Comparison of ENCODE assay signal across 17 cellular contexts in the genomic region with DNA sequence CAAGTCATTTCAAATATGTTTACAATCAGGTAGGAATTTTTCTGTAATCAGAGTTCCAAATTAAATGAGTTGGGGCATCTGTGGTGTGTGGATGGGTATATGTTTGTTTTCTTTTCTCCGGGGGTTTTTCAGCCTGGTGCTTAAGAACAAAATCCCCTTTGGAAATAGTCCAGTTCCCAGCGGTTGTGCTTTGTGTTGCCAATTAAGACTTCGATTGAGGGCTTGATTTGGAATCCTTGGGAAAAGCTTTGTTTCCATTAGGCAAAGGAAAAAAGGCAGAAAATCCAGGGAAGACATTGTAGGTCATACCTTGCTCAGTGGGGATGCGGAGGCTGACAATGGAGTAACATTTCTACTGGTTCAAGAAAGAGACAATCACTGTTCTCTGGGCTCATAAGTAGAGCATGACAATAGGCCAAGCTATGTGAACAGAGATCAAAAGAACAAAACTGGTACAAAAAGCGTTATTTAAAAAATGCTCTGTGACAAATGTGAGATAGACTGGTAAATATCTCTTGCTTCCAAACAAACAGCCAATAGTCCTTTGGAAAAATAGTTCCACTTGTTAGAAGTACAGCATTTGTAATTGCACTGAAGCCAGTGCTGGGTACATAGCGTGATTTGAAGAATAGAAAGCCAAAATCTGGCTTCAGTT.
A peak's percentile ranks its signal among the peaks of the same experiment; 100 is the strongest.
DNase-seq lines count a peak whose midpoint lies in the region; ATAC-seq, FAIRE-seq and TF ChIP-seq lines count a peak whose summit lies in the region.
"Had no signal": no experiment of that assay in that cellular context is flagged by ENCODE, and none has a peak within 500 bp of the region (broad histone marks: within the 10 kb centered on the region; RNA-seq: fewer than 3 reads in every experiment).

No MANE protein-coding gene starts in this region.

- no peak overlapping the region for H2AFZ ChIP-seq in H1 (ENCODE audit: low read length)

- no peak overlapping the region for H3K27ac Mint-ChIP-seq in activated CD4-positive, alpha-beta memory T cell treated with anti-CD3 and anti-CD28 coated beads, Interleukin-2, amount 10 ng/mL, durations not matched to agents 7 days and 5 days
- H3K27ac Mint-ChIP-seq: progenitor cell of endocrine pancreas; T-helper 1 cell treated with Interleukin-12 subunit alpha and Interleukin-12 subunit beta and Interleukin-4 antibody, amounts not matched to agents 30 μg/mL and 1 μg/mL, for 36 hours had no signal

- no peak overlapping the region for H3K4ac ChIP-seq in H1 (replicated peaks; ENCODE audit: insufficient read length, low read depth, low read length)

- DNase-seq in NCI-H446 treated with DMSO at 0.1 percent for 48 hours (lab: John Stamatoyannopoulos, UW) (peak; percentile 25), H1 (ENCODE audit: low read depth in 1 of 2, low spot score in 2 of 2) (peak; percentile 44 to 57), pons (ENCODE audit: low spot score) (peak; percentile 88)
- DNase-seq in activated CD4-positive, alpha-beta memory T cell treated with anti-CD3 and anti-CD28 coated beads, Interleukin-2, amount 10 ng/mL, durations not matched to agents 7 days and 5 days: no peak
- DNase-seq: activated CD4-positive, alpha-beta T cell treated with anti-CD3 and anti-CD28 coated beads, Interleukin-2, amount 50 U/mL, for 1 hour; activated T-cell treated with anti-CD3 and anti-CD28 coated beads, Interleukin-2, amount 50 U/mL, for 4 hours; cortex of kidney; MM.1S; NCI-H510A; RPMI8226; stimulated activated CD8-positive, alpha-beta memory T cell treated with anti-CD3 and anti-CD28 coated beads, Interleukin-4, amount 100 ng/mL, for 48 hours had no signal

- no peak overlapping the region for H2AK5ac ChIP-seq in H1 (ENCODE audit: low read depth, low read length)

- H2BK5ac ChIP-seq in H1 (ENCODE audit: low read depth, low read length): no peak overlapping the region

- H2BK20ac ChIP-seq in H1 (ENCODE audit: low read length): no peak overlapping the region

- no peaks in the 10 kb centered on the region for H3K23me2 ChIP-seq in H1 (ENCODE audit: low read depth, low read length)

- H3K18ac ChIP-seq in H1 (ENCODE audit: extremely low read depth, low read length): peak overlapping the region; percentile 10; the same call in 1 of the 2 replicates

- H3K4me2 ChIP-seq in H1 (ENCODE audit: insufficient read depth in 1 of 2, low read depth in 2 of 2, low read length in 2 of 2): peak overlapping the region; percentile 29 to 43; a peak in 3 of 4 replicates

- FAIRE-seq in H1 (lab: Jason Lieb, UNC): peak; percentile 99
- FAIRE-seq: G401.6 had no signal

- POLR2A ChIA-PET in H1 (lab: Charles Lee; ENCODE audit: partially characterized antibody): interaction anchor here (1.1 kb wide), 1 partner anchor 52 kb away, joined by 3 read pairs; no protein-coding TSS in a partner anchor
- POLR2A ChIA-PET in activated CD4-positive, alpha-beta memory T cell treated with anti-CD3 and anti-CD28 coated beads, Interleukin-2, amount 10 ng/mL, durations not matched to agents 7 days and 5 days (lab: Charles Lee): no interaction called here

- no peak overlapping the region for H2BK120ac ChIP-seq in H1 (replicated peaks; ENCODE audit: low read depth, low read length)

- no peak overlapping the region for H3K56ac ChIP-seq in H1 (replicated peaks; ENCODE audit: insufficient read length, low read depth, low read length)

- TF ChIP-seq POLR2A in H1 (IDR thresholded peaks at IDR 0.05; ENCODE audit: control extremely low read depth in 1 of 2, low read depth in 2 of 2, low read length in 2 of 2): no peak

- H3K79me1 ChIP-seq in H1 (ENCODE audit: low read depth, low read length): peaks cover 2% of the 10 kb centered on the region; the same call in 1 of the 2 replicates

- H3K9me3 Mint-ChIP-seq in activated CD4-positive, alpha-beta memory T cell treated with anti-CD3 and anti-CD28 coated beads, Interleukin-2, amount 10 ng/mL, durations not matched to agents 7 days and 5 days: no peaks in the 10 kb centered on the region
- H3K9me3 Mint-ChIP-seq: activated T-cell treated with anti-CD3 and anti-CD28 coated beads, Interleukin-2, amount 50 U/mL, for 4 hours; T-helper 1 cell treated with Interleukin-12 subunit alpha and Interleukin-12 subunit beta and Interleukin-4 antibody, amounts not matched to agents 30 μg/mL and 1 μg/mL, for 36 hours had no signal

- no peaks in the 10 kb centered on the region for H3K79me2 ChIP-seq in H1 (ENCODE audit: control insufficient read depth in 1 of 2, insufficient read depth in 2 of 2, low read length in 2 of 2)

- CTCF ChIA-PET in H1 (lab: Charles Lee; ENCODE audit: partially characterized antibody): interaction anchor here (0.7 to 5.4 kb wide), 7 partner anchors 12 to 141 kb away, joined by 3 to 39 read pairs (median 5); no protein-coding TSS in a partner anchor
- CTCF ChIA-PET in activated CD4-positive, alpha-beta memory T cell treated with anti-CD3 and anti-CD28 coated beads, Interleukin-2, amount 10 ng/mL, durations not matched to agents 7 days and 5 days (lab: Charles Lee): interaction anchor here (1.1 kb wide), 1 partner anchor 13 kb away, joined by 3 read pairs; no protein-coding TSS in a partner anchor

- WGBS in H1 (ENCODE audit: extremely low coverage in 1 of 2, insufficient coverage in 1 of 2, insufficient read length in 1 of 2, insufficient replicate concordance in 2 of 2, low coverage in 1 of 2, low lambda C conversion rate in 2 of 2, missing lambda C conversion rate in 1 of 2), 2 experiments: 15% methylated on average over 6 of the region's 6 CpGs; no CpG with 5 or more reads in 1 of the 2 experiments

- H3K27me3 Mint-ChIP-seq in activated CD4-positive, alpha-beta memory T cell treated with anti-CD3 and anti-CD28 coated beads, Interleukin-2, amount 10 ng/mL, durations not matched to agents 7 days and 5 days: peaks cover 68% of the 10 kb centered on the region

- peak overlapping the region; percentile 22; the same call in 1 of the 2 replicates for H2BK12ac ChIP-seq in H1 (ENCODE audit: low read depth, low read length)

- no peak overlapping the region for H4K5ac ChIP-seq in H1 (ENCODE audit: insufficient read length, low read depth, low read length)

- H3K4me1 ChIP-seq in HUES48 (ENCODE audit: control insufficient read depth, insufficient read depth, low read length) (peaks cover 53% of the 10 kb centered on the region), H1 (replicated peaks in 1 of 4; ENCODE audit: control insufficient read depth in 3 of 4, insufficient read depth in 4 of 4, low read length in 3 of 4) (peaks cover 4 to 37% (median 23%) of the 10 kb centered on the region in 4 experiments)

- H4K20me1 ChIP-seq in H1 (replicated peaks in 1 of 2; ENCODE audit: control insufficient read depth in 1 of 2, insufficient read depth in 2 of 2, low read length in 2 of 2): peaks cover 0 to 1% of the 10 kb centered on the region in 2 experiments

- TF ChIP-seq CTCF in H1 (IDR thresholded peaks at IDR 0.05; ENCODE audit: control extremely low read depth in 1 of 3, insufficient read depth in 1 of 3, low read depth in 1 of 3, low read length in 3 of 3): no peak

- H3K14ac ChIP-seq in H1 (ENCODE audit: insufficient read length): no peak overlapping the region

- H4K91ac ChIP-seq in H1 (replicated peaks; ENCODE audit: insufficient read length, low read length): no peak overlapping the region

- no peak overlapping the region for H4K8ac ChIP-seq in H1 (ENCODE audit: extremely low read depth, insufficient read depth, low read length)

- H3K9me3 ChIP-seq in HUES48 (ENCODE audit: control insufficient read depth, insufficient read depth, low read length): no peaks in the 10 kb centered on the region
- no peaks in the 10 kb centered on the region for H3K9me3 ChIP-seq in H1 (ENCODE audit: insufficient read depth in 2 of 2, low read depth in 1 of 2, low read length in 1 of 2)

- no peak overlapping the region; the same call in 1 of the 2 replicates for H3K9ac ChIP-seq in HUES48 (ENCODE audit: low read depth, low read length)
- H3K9ac ChIP-seq in H1 (replicated peaks in 1 of 4; ENCODE audit: extremely low read depth in 1 of 4, low read depth in 3 of 4, low read length in 3 of 4): no peak overlapping the region

- ATAC-seq in HG03097 (IDR thresholded peaks at IDR 0.05; ENCODE audit: low FRiP score, unreplicated experiment): no peak
- no peak for ATAC-seq in activated CD4-positive, CD25-positive, alpha-beta regulatory T cell treated with anti-CD3 and anti-CD28 coated beads, Interleukin-2, amount 50 U/mL, for 24 hours
- ATAC-seq: activated T-cell treated with anti-CD3 and anti-CD28 coated beads, Interleukin-2, amount 50 U/mL, for 4 hours had no signal

- H3K36me3 ChIP-seq in HUES48 (ENCODE audit: control insufficient read depth, insufficient read depth, low read length) (no peaks in the 10 kb centered on the region), H1 (ENCODE audit: control insufficient read depth in 2 of 4, insufficient read depth in 4 of 4, low read length in 3 of 4) (no peaks in the 10 kb centered on the region)

- H3K27ac ChIP-seq in HUES48 (ENCODE audit: low read depth, low read length) (peak overlapping the region; percentile 92), H1 (ENCODE audit: low read depth, low read length) (no peak overlapping the region)

- no peak overlapping the region for H3K4me3 Mint-ChIP-seq in activated CD4-positive, alpha-beta memory T cell treated with anti-CD3 and anti-CD28 coated beads, Interleukin-2, amount 10 ng/mL, durations not matched to agents 7 days and 5 days
- H3K4me3 Mint-ChIP-seq: activated T-cell treated with anti-CD3 and anti-CD28 coated beads, Interleukin-2, amount 50 U/mL, for 4 hours; T-helper 1 cell treated with Interleukin-12 subunit alpha and Interleukin-12 subunit beta and Interleukin-4 antibody, amounts not matched to agents 30 μg/mL and 1 μg/mL, for 36 hours had no signal

- no peak overlapping the region for H3K23ac ChIP-seq in H1 (ENCODE audit: insufficient read length)

- no peaks in the 10 kb centered on the region for H3K4me1 Mint-ChIP-seq in activated CD4-positive, alpha-beta memory T cell treated with anti-CD3 and anti-CD28 coated beads, Interleukin-2, amount 10 ng/mL, durations not matched to agents 7 days and 5 days

- no peak for TF ChIP-seq RAD21 in H1 (IDR thresholded peaks at IDR 0.05 in 1 of 2, conservative IDR thresholded peaks at IDR 0.05 in 1 of 2; ENCODE audit: low read depth in 2 of 2, low read length in 2 of 2)

- H3K4me3 ChIP-seq in HUES48 (ENCODE audit: low read depth, low read length) (peak overlapping the region; percentile 15), H1 (ENCODE audit: extremely low read depth in 1 of 4, insufficient read depth in 2 of 4, low read depth in 3 of 4, low read length in 4 of 4) (peak overlapping the region in 1 of 4 experiments; percentile 36; a peak in 2 of 8 replicates)

- no peaks in the 10 kb centered on the region for H3K27me3 ChIP-seq in HUES48 (ENCODE audit: control insufficient read depth, insufficient read depth, low read length)
- H3K27me3 ChIP-seq in H1 (replicated peaks in 1 of 4; ENCODE audit: control insufficient read depth in 3 of 4, extremely low read depth in 1 of 4, insufficient read depth in 3 of 4, low read length in 3 of 4): no peaks in the 10 kb centered on the region; a peak in 1 of 7 replicates

- peak in 1 of 2 experiments; percentile 80; a peak in 1 of 3 replicates for TF ChIP-seq EP300 in H1 (IDR thresholded peaks at IDR 0.05; ENCODE audit: borderline replicate concordance in 1 of 2, low read depth in 2 of 2, low read length in 2 of 2)

- no peaks in the 10 kb centered on the region for H3K36me3 Mint-ChIP-seq in activated CD4-positive, alpha-beta memory T cell treated with anti-CD3 and anti-CD28 coated beads, Interleukin-2, amount 10 ng/mL, durations not matched to agents 7 days and 5 days (ENCODE audit: low read depth)

- no peak overlapping the region for H2BK15ac ChIP-seq in H1 (ENCODE audit: low read length)
